ENCODE assay signal across 2 cellular contexts in the genomic region with DNA sequence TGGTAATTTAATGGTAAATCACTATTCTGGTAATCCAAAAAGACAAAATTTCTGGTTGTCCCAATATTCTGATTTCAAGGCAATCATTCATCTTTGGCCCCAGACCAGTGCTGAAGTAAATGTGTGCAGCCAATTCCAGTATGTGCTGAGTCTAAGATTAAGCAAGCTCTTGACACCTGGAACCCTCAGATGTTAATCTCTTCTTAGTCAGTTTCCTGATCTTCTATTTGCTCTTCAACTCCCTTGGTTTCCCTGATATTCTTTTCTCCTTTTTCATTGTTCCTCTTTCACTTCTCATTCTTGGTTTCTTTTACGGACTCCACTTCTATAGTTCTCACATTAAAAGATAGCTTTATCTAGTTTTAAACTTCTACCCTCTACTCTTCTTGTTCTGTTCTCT.
TF ChIP-seq lines count a peak whose summit lies in the region.

No MANE protein-coding gene starts in this region.

TF ChIP-seq in K562, 482 proteins besides CTCF, POLR2A, EP300 and RAD21 (continued from another document):
- TF ChIP-seq NBN (IDR thresholded peaks at IDR 0.05; ENCODE audit: low read depth), result no peak

TF ChIP-seq in HepG2, 621 proteins besides CTCF, POLR2A, EP300 and RAD21 (continued from another document):
- TF ChIP-seq, protein P1, sequence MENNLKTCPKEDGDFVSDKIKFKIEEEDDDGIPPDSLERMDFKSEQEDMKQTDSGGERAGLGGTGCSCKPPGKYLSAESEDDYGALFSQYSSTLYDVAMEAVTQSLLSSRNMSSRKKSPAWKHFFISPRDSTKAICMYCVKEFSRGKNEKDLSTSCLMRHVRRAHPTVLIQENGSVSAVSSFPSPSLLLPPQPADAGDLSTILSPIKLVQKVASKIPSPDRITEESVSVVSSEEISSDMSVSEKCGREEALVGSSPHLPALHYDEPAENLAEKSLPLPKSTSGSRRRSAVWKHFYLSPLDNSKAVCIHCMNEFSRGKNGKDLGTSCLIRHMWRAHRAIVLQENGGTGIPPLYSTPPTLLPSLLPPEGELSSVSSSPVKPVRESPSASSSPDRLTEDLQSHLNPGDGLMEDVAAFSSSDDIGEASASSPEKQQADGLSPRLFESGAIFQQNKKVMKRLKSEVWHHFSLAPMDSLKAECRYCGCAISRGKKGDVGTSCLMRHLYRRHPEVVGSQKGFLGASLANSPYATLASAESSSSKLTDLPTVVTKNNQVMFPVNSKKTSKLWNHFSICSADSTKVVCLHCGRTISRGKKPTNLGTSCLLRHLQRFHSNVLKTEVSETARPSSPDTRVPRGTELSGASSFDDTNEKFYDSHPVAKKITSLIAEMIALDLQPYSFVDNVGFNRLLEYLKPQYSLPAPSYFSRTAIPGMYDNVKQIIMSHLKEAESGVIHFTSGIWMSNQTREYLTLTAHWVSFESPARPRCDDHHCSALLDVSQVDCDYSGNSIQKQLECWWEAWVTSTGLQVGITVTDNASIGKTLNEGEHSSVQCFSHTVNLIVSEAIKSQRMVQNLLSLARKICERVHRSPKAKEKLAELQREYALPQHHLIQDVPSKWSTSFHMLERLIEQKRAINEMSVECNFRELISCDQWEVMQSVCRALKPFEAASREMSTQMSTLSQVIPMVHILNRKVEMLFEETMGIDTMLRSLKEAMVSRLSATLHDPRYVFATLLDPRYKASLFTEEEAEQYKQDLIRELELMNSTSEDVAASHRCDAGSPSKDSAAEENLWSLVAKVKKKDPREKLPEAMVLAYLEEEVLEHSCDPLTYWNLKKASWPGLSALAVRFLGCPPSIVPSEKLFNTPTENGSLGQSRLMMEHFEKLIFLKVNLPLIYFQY (CRISPR knock-in tag; IDR thresholded peaks at IDR 0.05; ENCODE audit: borderline replicate concordance), result no peak
- TF ChIP-seq ZSCAN22 (CRISPR knock-in tag; IDR thresholded peaks at IDR 0.05) (no peak), MTF1 (CRISPR knock-in tag; IDR thresholded peaks at IDR 0.05) (no peak), SRSF4 (IDR thresholded peaks at IDR 0.05; ENCODE audit: low read depth, low read length, poor library complexity, severe bottlenecking) (no peak), MBNL3 (CRISPR knock-in tag; conservative IDR thresholded peaks at IDR 0.05) (no peak)
- TF ChIP-seq, protein P2, sequence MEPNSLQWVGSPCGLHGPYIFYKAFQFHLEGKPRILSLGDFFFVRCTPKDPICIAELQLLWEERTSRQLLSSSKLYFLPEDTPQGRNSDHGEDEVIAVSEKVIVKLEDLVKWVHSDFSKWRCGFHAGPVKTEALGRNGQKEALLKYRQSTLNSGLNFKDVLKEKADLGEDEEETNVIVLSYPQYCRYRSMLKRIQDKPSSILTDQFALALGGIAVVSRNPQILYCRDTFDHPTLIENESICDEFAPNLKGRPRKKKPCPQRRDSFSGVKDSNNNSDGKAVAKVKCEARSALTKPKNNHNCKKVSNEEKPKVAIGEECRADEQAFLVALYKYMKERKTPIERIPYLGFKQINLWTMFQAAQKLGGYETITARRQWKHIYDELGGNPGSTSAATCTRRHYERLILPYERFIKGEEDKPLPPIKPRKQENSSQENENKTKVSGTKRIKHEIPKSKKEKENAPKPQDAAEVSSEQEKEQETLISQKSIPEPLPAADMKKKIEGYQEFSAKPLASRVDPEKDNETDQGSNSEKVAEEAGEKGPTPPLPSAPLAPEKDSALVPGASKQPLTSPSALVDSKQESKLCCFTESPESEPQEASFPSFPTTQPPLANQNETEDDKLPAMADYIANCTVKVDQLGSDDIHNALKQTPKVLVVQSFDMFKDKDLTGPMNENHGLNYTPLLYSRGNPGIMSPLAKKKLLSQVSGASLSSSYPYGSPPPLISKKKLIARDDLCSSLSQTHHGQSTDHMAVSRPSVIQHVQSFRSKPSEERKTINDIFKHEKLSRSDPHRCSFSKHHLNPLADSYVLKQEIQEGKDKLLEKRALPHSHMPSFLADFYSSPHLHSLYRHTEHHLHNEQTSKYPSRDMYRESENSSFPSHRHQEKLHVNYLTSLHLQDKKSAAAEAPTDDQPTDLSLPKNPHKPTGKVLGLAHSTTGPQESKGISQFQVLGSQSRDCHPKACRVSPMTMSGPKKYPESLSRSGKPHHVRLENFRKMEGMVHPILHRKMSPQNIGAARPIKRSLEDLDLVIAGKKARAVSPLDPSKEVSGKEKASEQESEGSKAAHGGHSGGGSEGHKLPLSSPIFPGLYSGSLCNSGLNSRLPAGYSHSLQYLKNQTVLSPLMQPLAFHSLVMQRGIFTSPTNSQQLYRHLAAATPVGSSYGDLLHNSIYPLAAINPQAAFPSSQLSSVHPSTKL (CRISPR knock-in tag; IDR thresholded peaks at IDR 0.05), result no peak
